16 cellular contexts compared by ENCODE assay signal in genomic region chr1:235266967-235267366, GRCh38.
DNase-seq lines count a peak whose midpoint lies in the region; ATAC-seq, FAIRE-seq and TF ChIP-seq lines count a peak whose summit lies in the region.
"Had no signal": no experiment of that assay in that cellular context is flagged by ENCODE, and none has a peak within 500 bp of the region (broad histone marks: within the 10 kb centered on the region; RNA-seq: fewer than 3 reads in every experiment).

No MANE protein-coding gene starts in this region.

- no peak for FAIRE-seq in HepG2 (lab: Jason Lieb, UNC)
- FAIRE-seq: G401.6, GM12892, GM18507 had no signal

- H3K27me3 ChIP-seq in HepG2 (ENCODE audit: control insufficient read depth in 1 of 2, insufficient read depth in 2 of 2, low read length in 2 of 2) (no peaks in the 10 kb centered on the region; a peak in 1 of 5 replicates), right lobe of liver (no peaks in the 10 kb centered on the region), GM23338 (ENCODE audit: insufficient read depth) (no peaks in the 10 kb centered on the region), Peyer's patch (no peaks in the 10 kb centered on the region)
- H3K27me3 ChIP-seq: BLaER1 had no signal

- no peak overlapping the region for H3K9ac ChIP-seq in HepG2 (ENCODE audit: insufficient read depth, low read depth, low read length)
- H3K9ac ChIP-seq: BLaER1 had no signal

- H3K36me3 ChIP-seq in HepG2 (replicated peaks in 1 of 2; ENCODE audit: control insufficient read depth in 1 of 2, insufficient read depth in 2 of 2, low read length in 2 of 2) (no peaks in the 10 kb centered on the region), right lobe of liver (no peaks in the 10 kb centered on the region), GM23338 (ENCODE audit: insufficient read depth) (no peaks in the 10 kb centered on the region), Peyer's patch (no peaks in the 10 kb centered on the region)
- H3K36me3 ChIP-seq: HAP-1 had no signal

- H3K9me3 ChIP-seq in HepG2 (ENCODE audit: low read length) (no peaks in the 10 kb centered on the region), right lobe of liver (no peaks in the 10 kb centered on the region), Peyer's patch (no peaks in the 10 kb centered on the region)
- H3K9me3 ChIP-seq: Caco-2, HAP-1 had no signal

- H3K27me3 Mint-ChIP-seq in GM23338 (ENCODE audit: insufficient read depth, low read depth, poor library complexity), result peaks cover 8% of the 10 kb centered on the region
- no peaks in the 10 kb centered on the region for H3K27me3 Mint-ChIP-seq in endothelial cell (ENCODE audit: unreplicated experiment)

- H3K4me3 ChIP-seq in HepG2 (replicated peaks in 1 of 3; ENCODE audit: insufficient read depth in 1 of 3, low read depth in 2 of 3, low read length in 3 of 3) (no peak overlapping the region), right lobe of liver (no peak overlapping the region), GM23338 (no peak overlapping the region), Peyer's patch (no peak overlapping the region)
- H3K4me3 ChIP-seq: BLaER1, HAP-1 had no signal

- no peak overlapping the region for H3K4me2 ChIP-seq in HepG2 (ENCODE audit: low read depth, low read length)
- H3K4me2 ChIP-seq in GM23338, result 0 out of 2 replicates have a peak overlapping the region, but pooled peaks have one; percentile 3
- H3K4me2 ChIP-seq: BLaER1 had no signal

- peaks cover 22% of the 10 kb centered on the region; the same call in 2 of the 3 replicates for H3K4me1 Mint-ChIP-seq in GM23338
- peaks cover 8% of the 10 kb centered on the region for H3K4me1 Mint-ChIP-seq in endothelial cell (ENCODE audit: unreplicated experiment)

- H3F3A ChIP-seq in GM23338 (replicated peaks; ENCODE audit: low read depth), result no peaks in the 10 kb centered on the region

- TF ChIP-seq EP300 in HepG2 (IDR thresholded peaks at IDR 0.05; ENCODE audit: low read depth in 2 of 2, low read length in 2 of 2), result no peak
- no peak for TF ChIP-seq EP300 in HepG2 (CRISPR knock-in tag; IDR thresholded peaks at IDR 0.05; ENCODE audit: borderline replicate concordance)

- H3K4me1 ChIP-seq in HepG2 (ENCODE audit: insufficient read depth, low read length) (0 out of 2 replicates have a peak, but pooled peaks cover under 1% of the 10 kb centered on the region), right lobe of liver (peaks cover 0 to 20% (median 0%) of the 10 kb centered on the region in 4 donors), GM23338 (ENCODE audit: insufficient read depth) (peaks cover 11% of the 10 kb centered on the region; the same call in 1 of the 2 replicates), Peyer's patch (peaks cover 0 to 18% (median 4%) of the 10 kb centered on the region in 4 donors)
- H3K4me1 ChIP-seq: Caco-2 had no signal

- TF ChIP-seq POLR2A in HepG2 (IDR thresholded peaks at IDR 0.05; ENCODE audit: insufficient read depth in 1 of 2, low read depth in 2 of 2, low read length in 2 of 2) (no peak), right lobe of liver (IDR thresholded peaks at IDR 0.05) (no peak), Peyer's patch (IDR thresholded peaks at IDR 0.05) (no peak)

- BruUV-seq in HepG2 (replicated peaks; lab: Mats Ljungman, UMichigan), result no TSS peak

- TF ChIP-seq CTCF in HepG2 (CRISPR knock-in tag; IDR thresholded peaks at IDR 0.05) (no peak), right lobe of liver (IDR thresholded peaks at IDR 0.05) (no peak), GM23338 (conservative IDR thresholded peaks at IDR 0.05; ENCODE audit: low read depth in 2 of 2) (no peak), endothelial cell (IDR thresholded peaks at IDR 0.05; ENCODE audit: unreplicated experiment) (no peak), Peyer's patch (IDR thresholded peaks at IDR 0.05) (no peak)

- H3K27ac Mint-ChIP-seq in GM23338, result no peak overlapping the region
- H3K27ac Mint-ChIP-seq in endothelial cell (ENCODE audit: unreplicated experiment), result peak overlapping the region; percentile 78

- H2AFZ ChIP-seq in HepG2 (ENCODE audit: low read length) (no peak overlapping the region), GM23338 (no peak overlapping the region)

- no peak overlapping the region for H3K27ac ChIP-seq in HepG2 (ENCODE audit: extremely low read length, insufficient read depth, low read length)
- H3K27ac ChIP-seq in right lobe of liver, result no peak overlapping the region
- no peak overlapping the region for H3K27ac ChIP-seq in GM23338 (ENCODE audit: low read depth)
- no peak overlapping the region for H3K27ac ChIP-seq in Peyer's patch
- H3K27ac ChIP-seq: BLaER1 had no signal

- WGBS in HepG2 (ENCODE audit: low lambda C conversion rate), result 98% methylated on average over 8 of the region's 8 CpGs
- 93% methylated on average over 8 of the region's 8 CpGs for WGBS in right lobe of liver (ENCODE audit: insufficient coverage, low coverage, low lambda C conversion rate, missing lambda C conversion rate)

- H4K20me1 ChIP-seq in HepG2 (ENCODE audit: insufficient read depth, low read length) (peaks cover 49% of the 10 kb centered on the region), GM23338 (replicated peaks; ENCODE audit: insufficient read depth) (peaks cover 47% of the 10 kb centered on the region)

- TF ChIP-seq RAD21 in HepG2 (CRISPR knock-in tag; IDR thresholded peaks at IDR 0.05), result no peak

- in situ Hi-C loops in HepG2 (cut with HindIII; ENCODE audit: extremely low pct_ligation_motif_present, low pct_unique_long_range_greater_than_20kb), result no loop called here

- intact Hi-C loops in HepG2 (cut with micrococcal nuclease; ENCODE audit: unreplicated experiment) (no loop called here), right lobe of liver (cut with DNase I) (no loop called here)

- DNase-seq in HepG2 (ENCODE audit: low spot score), result no peak
- no peak for DNase-seq in right lobe of liver
- no peak for DNase-seq in GM23338 (ENCODE audit: low spot score)
- no peak for DNase-seq in endothelial cell (ENCODE audit: low spot score)
- DNase-seq in NCI-H345 (lab: John Stamatoyannopoulos, UW), result no peak
- no peak for DNase-seq in NCI-H2107 treated with DMSO at 0.1 percent for 48 hours (lab: John Stamatoyannopoulos, UW; ENCODE audit: unreplicated experiment)
- DNase-seq in Peyer's patch, result no peak
- DNase-seq: 8988T, Caco-2, GOT3 had no signal

- H3K36me3 Mint-ChIP-seq in GM23338 (ENCODE audit: low read depth) (no peaks in the 10 kb centered on the region; the same call in 2 of the 3 replicates), endothelial cell (ENCODE audit: low read depth, unreplicated experiment) (no peaks in the 10 kb centered on the region)

- no peaks in the 10 kb centered on the region for H3K9me3 Mint-ChIP-seq in GM23338
- H3K9me3 Mint-ChIP-seq in endothelial cell (ENCODE audit: unreplicated experiment), result no peaks in the 10 kb centered on the region
- H3K9me3 Mint-ChIP-seq: CD14-positive monocyte had no signal

- CTCF ChIA-PET in HepG2 (lab: Yijun Ruan, JAX; ENCODE audit: low intra/inter-chr PET ratio, low total read pairs), result no interaction called here

- ATAC-seq in HepG2 (no peak), right lobe of liver (no peak), GM23338 (no peak)

- POLR2A ChIA-PET in HepG2 (lab: Yijun Ruan, JAX), result no interaction called here

- no peaks in the 10 kb centered on the region for H3K9me2 ChIP-seq in GM23338 (ENCODE audit: insufficient read depth)

- H3K4me3 Mint-ChIP-seq in GM23338 (no peak overlapping the region), endothelial cell (ENCODE audit: unreplicated experiment) (no peak overlapping the region)
- H3K4me3 Mint-ChIP-seq: CD14-positive monocyte had no signal

- H3K79me2 ChIP-seq in HepG2 (ENCODE audit: insufficient read depth, low read length) (peaks cover 88% of the 10 kb centered on the region), GM23338 (replicated peaks; ENCODE audit: insufficient read depth) (peaks cover 100% of the 10 kb centered on the region)

TF ChIP-seq in HepG2, 621 proteins besides CTCF, POLR2A, EP300 and RAD21:
- TF ChIP-seq ZNF770 (CRISPR knock-in tag; IDR thresholded peaks at IDR 0.05), result peak; percentile 66
- no peak for TF ChIP-seq RFX3 (CRISPR knock-in tag; IDR thresholded peaks at IDR 0.05)

TF ChIP-seq in GM23338, 12 proteins besides CTCF, POLR2A, EP300 and RAD21 (continues in another document):
- TF ChIP-seq JUNB (IDR thresholded peaks at IDR 0.05; ENCODE audit: unreplicated experiment), result no peak
- no peak for TF ChIP-seq EZH2 (IDR thresholded peaks at IDR 0.05; ENCODE audit: low read depth, unreplicated experiment)
- TF ChIP-seq REST (IDR thresholded peaks at IDR 0.05; ENCODE audit: unreplicated experiment), result no peak
- no peak for TF ChIP-seq ZNF331 (CRISPR knock-in tag; IDR thresholded peaks at IDR 0.05; ENCODE audit: low read depth)
- TF ChIP-seq CREB1 (CRISPR knock-in tag; IDR thresholded peaks at IDR 0.05; ENCODE audit: low read depth), result no peak
- no peak for TF ChIP-seq STAT1 (IDR thresholded peaks at IDR 0.05; ENCODE audit: unreplicated experiment)
- no peak for TF ChIP-seq NANOG (IDR thresholded peaks at IDR 0.05; ENCODE audit: borderline replicate concordance)
- TF ChIP-seq EZH2phosphoT487 (IDR thresholded peaks at IDR 0.05; ENCODE audit: unreplicated experiment), result no peak
- TF ChIP-seq POLR2AphosphoS5 (IDR thresholded peaks at IDR 0.05; ENCODE audit: low read depth), result no peak
- no peak for TF ChIP-seq ZNF114 (CRISPR knock-in tag; IDR thresholded peaks at IDR 0.05)
